Comparison of ENCODE assay signal across 8 cellular contexts in genomic region chr2:61853086-61853847, GRCh38. TPM values are rescaled to one million over a fixed set of nuclear protein-coding genes. Genes with fewer than 3 reads are reported as not detected.
DNase-seq lines count a peak whose midpoint lies in the region; ATAC-seq and TF ChIP-seq lines count a peak whose summit lies in the region.

No MANE protein-coding gene starts in this region.

- DNase-seq in NCI-H1417 (lab: John Stamatoyannopoulos, UW): peak; percentile 71 to 85 (median 78)
- DNase-seq in NCI-H1417 treated with DMSO at 0.1 percent for 48 hours (lab: John Stamatoyannopoulos, UW): no peak
- DNase-seq in PC-3: peak; percentile 56
- DNase-seq in dedifferentiated amniotic fluid mesenchymal stem cell (ENCODE audit: extremely low spot score): peak; percentile 32
- peak in 1 of 2 donors; percentile 93 for DNase-seq in lower leg skin (ENCODE audit: low spot score in 2 of 2)
- no peak for DNase-seq in thoracic aorta (ENCODE audit: low spot score)

- 29 to 30% methylated on average over 26 of the region's 26 CpGs for WGBS in lower leg skin, 2 donors

- ATAC-seq in GM19467 (IDR thresholded peaks at IDR 0.05; ENCODE audit: unreplicated experiment) (peak; percentile 53), HG03460 (IDR thresholded peaks at IDR 0.05; ENCODE audit: unreplicated experiment) (peak; percentile 59), PC-3 (peak; percentile 76), thoracic aorta (ENCODE audit: insufficient number of reproducible peaks, low FRiP score, low read depth) (peak; percentile 52)

- no peaks in the 10 kb centered on the region for H3F3A ChIP-seq in PC-3 (ENCODE audit: low read length, unreplicated experiment)

- POLR2A ChIA-PET in PC-3 (lab: Charles Lee; ENCODE audit: unreplicated experiment): no interaction called here

- H3K79me2 ChIP-seq in PC-3 (ENCODE audit: low read length): no peaks in the 10 kb centered on the region

- H3K4me1 ChIP-seq in PC-3 (ENCODE audit: insufficient read depth, low read length) (peaks cover 5% of the 10 kb centered on the region; the same call in 1 of the 2 replicates), thoracic aorta (ENCODE audit: control insufficient read depth in 1 of 2, low read depth in 2 of 2) (peaks cover 9 to 15% of the 10 kb centered on the region in 2 donors)

- no peaks in the 10 kb centered on the region for H4K20me1 ChIP-seq in PC-3 (ENCODE audit: low read length)

- TSS peak; percentile 58 for BruUV-seq in PC-3 (replicated peaks; lab: Mats Ljungman, UMichigan)

- TF ChIP-seq POLR2A in lower leg skin (IDR thresholded peaks at IDR 0.05): no peak

- TF ChIP-seq CTCF in PC-3 (conservative IDR thresholded peaks at IDR 0.05; ENCODE audit: low read depth, low read length) (0 out of 2 replicates have a peak, but pooled peaks have one; percentile 15), lower leg skin (IDR thresholded peaks at IDR 0.05) (no peak), thoracic aorta (IDR thresholded peaks at IDR 0.05) (no peak)

- H3K27me3 ChIP-seq in PC-3 (ENCODE audit: low read length) (no peaks in the 10 kb centered on the region), thoracic aorta (replicated peaks; ENCODE audit: insufficient read depth) (no peaks in the 10 kb centered on the region)

- H2AFZ ChIP-seq in PC-3 (ENCODE audit: low read length): peak overlapping the region; percentile 97

- CTCF ChIA-PET in PC-3 (lab: Charles Lee): interaction anchor here (0.6 kb wide), 1 partner anchor 810 kb away, joined by 3 read pairs; no protein-coding TSS in a partner anchor

- H3K9me2 ChIP-seq in PC-3 (replicated peaks; ENCODE audit: low read length): no peaks in the 10 kb centered on the region

- intact Hi-C loops in PC-3 (cut with micrococcal nuclease): loop anchor here (10.0 kb wide), 2 partner anchors 158 to 318 kb away; partner anchors contain the start of gene XPO1
- intact Hi-C loops in lower leg skin (cut with DNase I; ENCODE audit: low total_unique reads): no loop called here

- peak overlapping the region; percentile 94 for H3K4me2 ChIP-seq in PC-3 (ENCODE audit: low read length)

- no peaks in the 10 kb centered on the region for H3K9me3 ChIP-seq in PC-3 (ENCODE audit: low read length)
- no peaks in the 10 kb centered on the region for H3K9me3 ChIP-seq in thoracic aorta

- H3K9ac ChIP-seq in PC-3 (ENCODE audit: low read length): peak overlapping the region; percentile 64

- H3K4me3 ChIP-seq in PC-3 (ENCODE audit: low read length) (peak overlapping the region; percentile 84), lower leg skin (ENCODE audit: low read depth, poor library complexity, severe bottlenecking) (peak overlapping the region; percentile 71), thoracic aorta (peak overlapping the region; percentile 76)

- H3K36me3 ChIP-seq in PC-3 (ENCODE audit: low read depth, low read length) (no peaks in the 10 kb centered on the region), thoracic aorta (no peaks in the 10 kb centered on the region)

- H3K27ac ChIP-seq in PC-3 (ENCODE audit: low read length) (peak overlapping the region; percentile 36; the same call in 1 of the 2 replicates), thoracic aorta (peak overlapping the region; percentile 86 to 93)

RNA-seq across cellular contexts. Expression of gene FAM161A, which starts 0.6 kb away (rescaled TPM):
- total RNA-seq in PC-3 (2014; rRNA removed) (2.0 and 3.2 TPM in 2 replicates), lower leg skin (1 to 10 TPM in 2 of 4 donors, under 1 TPM in 2; 0.51 to 1.9 (median 1.3) TPM), thoracic aorta (10 to 100 TPM in 1 of 2 donors, 1 to 10 TPM in 1; 4.6 to 13.8 TPM)

RNA-seq across cellular contexts. Expression of gene CCT4, which starts 35.2 kb away (rescaled TPM):
- 185 and 195 TPM in 2 replicates for total RNA-seq in PC-3 (2014; rRNA removed)
- 10 to 100 TPM; 68.5 to 79.6 (median 72.1) TPM for total RNA-seq in lower leg skin
- total RNA-seq in thoracic aorta: 10 to 100 TPM; 50.4 to 60.5 TPM

RNA-seq across cellular contexts. Expression of gene COMMD1, which starts 52.2 kb away (rescaled TPM):
- 30.8 and 31.7 TPM in 2 replicates for total RNA-seq in PC-3 (2014; rRNA removed)
- total RNA-seq in lower leg skin: 10 to 100 TPM; 39.2 to 46.9 (median 43.1) TPM
- 10 to 100 TPM; 51.1 to 57.8 TPM for total RNA-seq in thoracic aorta

Comparison
In these comparisons a context has a peak if more than half of its experiments do, and no peak if none do; other contexts are left out.
1. DNase-seq: peak in NCI-H1417 (3 of 3), PC-3 (single experiment) and dedifferentiated amniotic fluid mesenchymal stem cell (single experiment); none in NCI-H1417 treated with DMSO at 0.1 percent for 48 hours (single experiment) and thoracic aorta (single experiment).
2. Peak in every context shown above with its lines, with median percentiles within 50 percentile points of each other: ATAC-seq and H3K4me3 ChIP-seq.